1 cellular context compared by ENCODE assay signal in genomic region chr11:11308249-11308648, GRCh38.
TF ChIP-seq lines count a peak whose summit lies in the region.

No MANE protein-coding gene starts in this region.

TF ChIP-seq in HepG2, 621 proteins besides CTCF, POLR2A, EP300 and RAD21 (continued from another document):
- TF ChIP-seq GTF2F1 (IDR thresholded peaks at IDR 0.05; ENCODE audit: low read length), result no peak
